ENCODE assay signal across 20 cellular contexts in the genomic region with DNA sequence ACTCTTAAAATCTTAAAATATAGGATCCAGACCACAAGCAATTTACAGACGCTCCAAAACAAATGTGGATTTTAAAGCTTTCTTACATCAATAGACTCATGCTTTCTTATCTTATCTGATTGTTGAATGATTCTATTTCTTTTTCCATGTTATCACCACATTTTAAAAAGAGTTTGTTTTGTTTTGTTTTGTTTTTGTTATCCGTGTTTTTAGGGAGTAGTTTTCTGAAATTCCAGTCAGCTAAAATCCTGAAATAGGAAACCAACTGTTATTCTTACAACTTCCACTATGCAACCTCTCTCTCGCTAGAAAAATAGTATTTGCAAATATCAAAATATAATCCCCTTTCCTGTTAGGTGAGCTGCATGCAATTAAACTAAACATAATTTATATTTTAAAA.
DNase-seq lines count a peak whose midpoint lies in the region; ATAC-seq, FAIRE-seq and TF ChIP-seq lines count a peak whose summit lies in the region.
"Had no signal": no experiment of that assay in that cellular context is flagged by ENCODE, and none has a peak within 500 bp of the region (broad histone marks: within the 10 kb centered on the region; RNA-seq: fewer than 3 reads in every experiment).

No MANE protein-coding gene starts in this region.

- no peaks in the 10 kb centered on the region for H3K27me3 ChIP-seq in PC-3 (ENCODE audit: low read length)
- no peaks in the 10 kb centered on the region for H3K27me3 ChIP-seq in neural progenitor cell
- no peaks in the 10 kb centered on the region for H3K27me3 ChIP-seq in A673 (replicated peaks; ENCODE audit: insufficient read depth, low read depth, low read length, poor library complexity)
- H3K27me3 ChIP-seq: BLaER1 had no signal

- H3K27me3 Mint-ChIP-seq in neural progenitor cell (ENCODE audit: insufficient read depth, low read depth): no peaks in the 10 kb centered on the region
- H3K27me3 Mint-ChIP-seq: B cell; CD4-positive, CD25-positive, alpha-beta regulatory T cell had no signal

- no peaks in the 10 kb centered on the region for H3K9me3 Mint-ChIP-seq in neural progenitor cell
- H3K9me3 Mint-ChIP-seq: GM23338, H9 had no signal

- no peaks in the 10 kb centered on the region for H3K36me3 Mint-ChIP-seq in neural progenitor cell
- H3K36me3 Mint-ChIP-seq: CD4-positive, CD25-positive, alpha-beta regulatory T cell; CD8-positive, alpha-beta T cell had no signal

- H3K9me3 ChIP-seq in PC-3 (ENCODE audit: low read length): no peaks in the 10 kb centered on the region
- H3K9me3 ChIP-seq in neural progenitor cell (ENCODE audit: low read depth): no peaks in the 10 kb centered on the region
- H3K9me3 ChIP-seq in mucosa of descending colon: no peaks in the 10 kb centered on the region
- peaks cover 16% of the 10 kb centered on the region for H3K9me3 ChIP-seq in A673 (ENCODE audit: low read depth, low read length, poor library complexity, severe bottlenecking)
- H3K9me3 ChIP-seq: BLaER1, Caco-2 had no signal

- FAIRE-seq in endometrium (lab: Jason Lieb, UNC): peak; percentile 92
- FAIRE-seq: G401.6, GM12892 had no signal

- POLR2A ChIA-PET in PC-3 (lab: Charles Lee; ENCODE audit: unreplicated experiment): interaction anchor here (0.7 kb wide), 1 partner anchor 1401 kb away, joined by 3 read pairs; no protein-coding TSS in a partner anchor
- POLR2A ChIA-PET in A673 (lab: Charles Lee; ENCODE audit: low non-redundant PET): no interaction called here

- H3K4me2 ChIP-seq in PC-3 (ENCODE audit: low read length): no peak overlapping the region
- no peak overlapping the region for H3K4me2 ChIP-seq in neural progenitor cell
- H3K4me2 ChIP-seq: BLaER1, GM23338 had no signal

- CTCF ChIA-PET in PC-3 (lab: Charles Lee): no interaction called here
- CTCF ChIA-PET in A673 (lab: Charles Lee): no interaction called here

- ATAC-seq in PC-3: no peak
- ATAC-seq in mucosa of descending colon: no peak
- ATAC-seq in GM18870 (IDR thresholded peaks at IDR 0.05; ENCODE audit: unreplicated experiment): no peak
- ATAC-seq: CD8-positive, alpha-beta T cell; GM23338; HCT116 had no signal

- H3K36me3 ChIP-seq in PC-3 (ENCODE audit: low read depth, low read length) (no peaks in the 10 kb centered on the region), neural progenitor cell (no peaks in the 10 kb centered on the region), mucosa of descending colon (ENCODE audit: low read depth) (no peaks in the 10 kb centered on the region), A673 (ENCODE audit: insufficient read depth, low read length, poor library complexity, severe bottlenecking) (no peaks in the 10 kb centered on the region)
- H3K36me3 ChIP-seq: BLaER1 had no signal

- DNase-seq in PC-3 (no peak), neural progenitor cell (ENCODE audit: low spot score) (no peak), mucosa of descending colon (no peak), A673 (ENCODE audit: low spot score) (no peak)
- DNase-seq: Caco-2; CD4-positive, CD25-positive, alpha-beta regulatory T cell; CD8-positive, alpha-beta T cell; DMS153; DND-41; H9; HFFc6 had no signal

- H3K27ac ChIP-seq in PC-3 (ENCODE audit: low read length) (no peak overlapping the region), neural progenitor cell (no peak overlapping the region), A673 (ENCODE audit: low read depth, low read length, poor library complexity, severe bottlenecking) (no peak overlapping the region)
- H3K27ac ChIP-seq: BLaER1, C4-2B had no signal

- no peaks in the 10 kb centered on the region for H3K4me1 ChIP-seq in PC-3 (ENCODE audit: insufficient read depth, low read length)
- no peaks in the 10 kb centered on the region for H3K4me1 ChIP-seq in neural progenitor cell
- no peaks in the 10 kb centered on the region for H3K4me1 ChIP-seq in mucosa of descending colon (ENCODE audit: low read depth)
- no peaks in the 10 kb centered on the region for H3K4me1 ChIP-seq in A673 (ENCODE audit: insufficient read depth, low read length, poor library complexity, severe bottlenecking)
- H3K4me1 ChIP-seq: BLaER1, Caco-2 had no signal

- H3K4me3 Mint-ChIP-seq in neural progenitor cell: no peak overlapping the region
- H3K4me3 Mint-ChIP-seq: B cell; CD4-positive, CD25-positive, alpha-beta regulatory T cell; CD8-positive, alpha-beta T cell; GM23338; H9; HFFc6 had no signal

- no peak overlapping the region for H3K27ac Mint-ChIP-seq in neural progenitor cell
- H3K27ac Mint-ChIP-seq: B cell; CD4-positive, CD25-positive, alpha-beta regulatory T cell; CD8-positive, alpha-beta T cell; GM23338; H9; HFFc6 had no signal

- H3K9ac ChIP-seq in PC-3 (ENCODE audit: low read length): no peak overlapping the region
- H3K9ac ChIP-seq in neural progenitor cell: no peak overlapping the region
- H3K9ac ChIP-seq: BLaER1 had no signal

- intact Hi-C loops in PC-3 (cut with micrococcal nuclease) (no loop called here), mucosa of descending colon (cut with DNase I, micrococcal nuclease) (no loop called here), A673 (cut with micrococcal nuclease; ENCODE audit: unreplicated experiment) (no loop called here)

- no peaks in the 10 kb centered on the region for H3K4me1 Mint-ChIP-seq in neural progenitor cell
- H3K4me1 Mint-ChIP-seq: B cell; CD4-positive, CD25-positive, alpha-beta regulatory T cell; GM23338; H9 had no signal

- no peaks in the 10 kb centered on the region for H3F3A ChIP-seq in PC-3 (ENCODE audit: low read length, unreplicated experiment)
- no peaks in the 10 kb centered on the region for H3F3A ChIP-seq in neural progenitor cell (ENCODE audit: low read depth)

- H4K20me1 ChIP-seq in PC-3 (ENCODE audit: low read length) (no peaks in the 10 kb centered on the region), neural progenitor cell (ENCODE audit: low read depth) (no peaks in the 10 kb centered on the region)
- H4K20me1 ChIP-seq: BLaER1 had no signal

- H2AFZ ChIP-seq in PC-3 (ENCODE audit: low read length): 0 out of 2 replicates have a peak overlapping the region, but pooled peaks have one; percentile 6
- peak overlapping the region; percentile 70 for H2AFZ ChIP-seq in neural progenitor cell (replicated peaks)
- H2AFZ ChIP-seq: GM23338 had no signal

- no peak for TF ChIP-seq CTCF in PC-3 (conservative IDR thresholded peaks at IDR 0.05; ENCODE audit: low read depth, low read length)
- TF ChIP-seq CTCF in neural progenitor cell (IDR thresholded peaks at IDR 0.05): no peak
- no peak for TF ChIP-seq CTCF in mucosa of descending colon (IDR thresholded peaks at IDR 0.05)
- TF ChIP-seq CTCF in A673 (conservative IDR thresholded peaks at IDR 0.05; ENCODE audit: low read depth, low read length): no peak

- H3K9me2 ChIP-seq in PC-3 (replicated peaks; ENCODE audit: low read length): no peaks in the 10 kb centered on the region

- BruUV-seq in PC-3 (replicated peaks; lab: Mats Ljungman, UMichigan): no TSS peak
- BruUV-seq in A673 (replicated peaks; lab: Mats Ljungman, UMichigan): no TSS peak

- H3K4me3 ChIP-seq in PC-3 (ENCODE audit: low read length) (no peak overlapping the region), neural progenitor cell (no peak overlapping the region), mucosa of descending colon (no peak overlapping the region), A673 (ENCODE audit: low read depth, low read length, poor library complexity, severe bottlenecking) (no peak overlapping the region)
- H3K4me3 ChIP-seq: BLaER1, GM23338 had no signal

- H3K79me2 ChIP-seq in PC-3 (ENCODE audit: low read length) (no peaks in the 10 kb centered on the region), neural progenitor cell (ENCODE audit: low read depth) (no peaks in the 10 kb centered on the region)
